Comparison of ENCODE assay signal across 7 cellular contexts in genomic region chr2:97853057-97853456, GRCh38.
DNase-seq lines count a peak whose midpoint lies in the region; ATAC-seq and TF ChIP-seq lines count a peak whose summit lies in the region.
"Not testable (repeated sequence)": the region's sequence is repeated elsewhere in the genome, so short reads cannot be mapped to it uniquely, and the experiment has no call there.

No MANE protein-coding gene starts in this region.

- H3K27me3 Mint-ChIP-seq in MCF 10A (ENCODE audit: insufficient read depth, unreplicated experiment), result not testable (repeated sequence)

- ATAC-seq in mucosa of descending colon, result peak; percentile 81

- not testable (repeated sequence) for H3K4me3 Mint-ChIP-seq in MCF 10A (ENCODE audit: unreplicated experiment)

- POLR2A ChIA-PET in MCF 10A (lab: Yijun Ruan, JAX), result interaction anchor here (0.7 to 1.4 kb wide), 2 partner anchors 11 to 111 kb away, joined by 3 to 4 read pairs; no protein-coding TSS in a partner anchor

- BruUV-seq in MCF 10A (replicated peaks; lab: Mats Ljungman, UMichigan), result not testable (repeated sequence)

- H3K36me3 ChIP-seq in mucosa of descending colon (ENCODE audit: low read depth), result not testable (repeated sequence)

- peaks cover 18% of the 10 kb centered on the region for H3K36me3 Mint-ChIP-seq in MCF 10A (ENCODE audit: insufficient read depth, unreplicated experiment)

- H3K4me1 ChIP-seq in mucosa of descending colon (ENCODE audit: low read depth), result not testable (repeated sequence)

- CTCF ChIA-PET in MCF 10A (lab: Yijun Ruan, JAX), result not testable (repeated sequence)

- not testable (repeated sequence) for H3K9me3 ChIP-seq in mucosa of descending colon

- not testable (repeated sequence) for TF ChIP-seq CTCF in MCF 10A (IDR thresholded peaks at IDR 0.05; ENCODE audit: unreplicated experiment); mucosa of descending colon (IDR thresholded peaks at IDR 0.05)

- DNase-seq in EH (ENCODE audit: low read depth) (peak; percentile 31), HT1080 (ENCODE audit: low read depth) (peak; percentile 50), RPMI7951 (ENCODE audit: low read depth) (peak; percentile 93), MCF 10A (ENCODE audit: unreplicated experiment) (peak; percentile 42), fibroblast of gingiva (ENCODE audit: low read depth) (peak; percentile 46), glomerular visceral epithelial cell (ENCODE audit: extremely low spot score) (peak; percentile 17), mucosa of descending colon (peak in 1 of 3 donors; percentile 8)

- intact Hi-C loops in MCF 10A (cut with micrococcal nuclease); mucosa of descending colon (cut with DNase I, micrococcal nuclease): not testable (repeated sequence)

- not testable (repeated sequence) for H3K27ac Mint-ChIP-seq in MCF 10A (ENCODE audit: low read depth, unreplicated experiment)

- not testable (repeated sequence) for H3K4me3 ChIP-seq in mucosa of descending colon

- H3K9me3 Mint-ChIP-seq in MCF 10A (ENCODE audit: unreplicated experiment), result not testable (repeated sequence)

- H3K4me1 Mint-ChIP-seq in MCF 10A (ENCODE audit: insufficient read depth, unreplicated experiment), result peaks cover 25% of the 10 kb centered on the region
